In the genomic region with DNA sequence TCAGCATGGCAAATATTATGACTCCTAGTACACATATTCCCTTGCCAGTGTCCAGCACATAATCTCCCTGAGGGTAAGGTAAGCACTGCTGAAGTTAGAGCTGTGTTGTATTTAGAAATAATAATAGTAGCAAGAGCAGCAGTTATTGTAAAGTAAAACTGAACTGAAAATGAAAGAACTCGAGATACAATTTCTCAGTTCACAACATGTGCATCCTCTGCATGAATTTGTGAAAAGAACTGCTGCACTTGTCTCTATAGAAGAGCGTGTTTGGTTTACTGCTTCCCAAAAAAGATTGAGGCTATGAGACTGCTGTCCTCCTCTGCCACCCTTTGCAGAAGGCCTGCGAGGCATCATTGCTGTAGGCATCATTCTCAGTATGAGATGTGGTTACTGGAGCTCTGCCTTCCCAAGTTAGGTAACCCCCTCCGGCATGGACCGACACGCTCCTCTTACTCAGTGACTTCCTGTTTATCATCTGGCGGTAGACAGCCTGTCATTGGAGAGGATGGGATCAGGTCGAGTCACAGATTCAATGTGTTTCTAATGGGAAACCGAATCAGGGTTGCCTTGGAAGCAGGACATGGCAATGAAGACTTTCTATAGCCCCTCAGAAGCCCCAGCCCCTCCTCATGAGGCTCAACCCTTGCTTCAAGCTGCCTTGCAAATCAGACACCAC, we compare ENCODE assay signal across 1 cellular context.
TF ChIP-seq lines count a peak whose summit lies in the region.

No MANE protein-coding gene starts in this region.

TF ChIP-seq in WTC11, 78 proteins besides CTCF, POLR2A, EP300 and RAD21 (continued from another document):
- TF ChIP-seq ZNF396 (CRISPR knock-in tag; IDR thresholded peaks at IDR 0.05; ENCODE audit: borderline replicate concordance) (no peak), CREM (CRISPR knock-in tag; IDR thresholded peaks at IDR 0.05) (no peak), NFATC4 (CRISPR knock-in tag; IDR thresholded peaks at IDR 0.05) (no peak), ZNF423 (CRISPR knock-in tag; IDR thresholded peaks at IDR 0.05) (no peak), CREB1 (CRISPR knock-in tag; IDR thresholded peaks at IDR 0.05) (no peak), ZBTB21 (CRISPR knock-in tag; IDR thresholded peaks at IDR 0.05; ENCODE audit: borderline replicate concordance) (no peak), ZNF219 (CRISPR knock-in tag; IDR thresholded peaks at IDR 0.05; ENCODE audit: borderline replicate concordance) (no peak)
- TF ChIP-seq, protein P1, sequence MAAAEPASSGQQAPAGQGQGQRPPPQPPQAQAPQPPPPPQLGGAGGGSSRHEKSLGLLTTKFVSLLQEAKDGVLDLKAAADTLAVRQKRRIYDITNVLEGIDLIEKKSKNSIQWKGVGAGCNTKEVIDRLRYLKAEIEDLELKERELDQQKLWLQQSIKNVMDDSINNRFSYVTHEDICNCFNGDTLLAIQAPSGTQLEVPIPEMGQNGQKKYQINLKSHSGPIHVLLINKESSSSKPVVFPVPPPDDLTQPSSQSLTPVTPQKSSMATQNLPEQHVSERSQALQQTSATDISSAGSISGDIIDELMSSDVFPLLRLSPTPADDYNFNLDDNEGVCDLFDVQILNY (CRISPR knock-in tag; IDR thresholded peaks at IDR 0.05), result no peak
